In the genomic region with DNA sequence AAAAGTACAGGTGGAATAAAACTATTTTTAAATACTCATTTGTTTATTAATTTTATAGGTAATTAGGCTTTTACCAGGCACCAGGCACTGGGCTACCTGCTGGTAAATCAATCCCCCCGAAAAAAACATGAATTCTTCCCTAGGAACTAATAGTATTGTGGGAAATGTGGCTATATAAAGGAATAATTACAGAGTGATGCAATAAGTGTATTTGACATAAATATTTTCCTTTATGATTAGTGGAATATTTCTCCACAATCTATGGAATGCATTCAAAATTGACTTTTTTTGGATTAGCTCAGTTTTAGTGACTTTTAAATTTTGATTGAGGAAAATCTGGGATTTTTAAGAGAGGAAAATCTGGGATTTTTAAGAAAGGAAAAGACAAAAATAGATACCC, we compare ENCODE assay signal across 11 cellular contexts.
DNase-seq lines count a peak whose midpoint lies in the region; ATAC-seq and TF ChIP-seq lines count a peak whose summit lies in the region.
"Had no signal": no experiment of that assay in that cellular context is flagged by ENCODE, and none has a peak within 500 bp of the region (broad histone marks: within the 10 kb centered on the region; RNA-seq: fewer than 3 reads in every experiment).

No MANE protein-coding gene starts in this region.

- H3K9ac ChIP-seq in GM23248 (no peak overlapping the region), MM.1S (ENCODE audit: low read length) (no peak overlapping the region), SK-N-MC (ENCODE audit: insufficient read length) (peak overlapping the region; percentile 66), endodermal cell (ENCODE audit: extremely low read depth, low read length, poor library complexity, severe bottlenecking) (no peak overlapping the region)
- H3K9ac ChIP-seq: BLaER1 had no signal

- H2AFZ ChIP-seq in GM23248 (peak overlapping the region; percentile 9; the same call in 1 of the 2 replicates), MM.1S (ENCODE audit: low read length) (no peak overlapping the region)

- H3K4me2 ChIP-seq in GM23248 (ENCODE audit: unreplicated experiment) (no peak overlapping the region), MM.1S (ENCODE audit: low read depth, low read length) (peak overlapping the region; percentile 71; the same call in 1 of the 2 replicates)

- no peak for ATAC-seq in stimulated activated effector memory CD8-positive, alpha-beta T cell treated with anti-CD3 and anti-CD28 coated beads, Interleukin-12 subunit alpha, Interleukin-12 subunit beta, amount 100 ng/mL, for 72 hours
- ATAC-seq: GM12878 had no signal

- in situ Hi-C loops in GM23248 (cut with MboI): loop anchor here (10.0 kb wide), 2 partner anchors 127 to 727 kb away; no protein-coding TSS in a partner anchor

- H3K27ac Mint-ChIP-seq in stimulated activated effector memory CD8-positive, alpha-beta T cell treated with anti-CD3 and anti-CD28 coated beads, Interleukin-12 subunit alpha, Interleukin-12 subunit beta, amount 100 ng/mL, for 72 hours: peak overlapping the region; percentile 90
- H3K27ac Mint-ChIP-seq in HFFc6 (no peak overlapping the region), endodermal cell (no peak overlapping the region)

- H3K9me3 ChIP-seq in GM23248 (ENCODE audit: low read depth) (no peaks in the 10 kb centered on the region), MM.1S (replicated peaks; ENCODE audit: insufficient read depth, low read length) (no peaks in the 10 kb centered on the region), SK-N-MC (ENCODE audit: low read depth, low read length) (no peaks in the 10 kb centered on the region), endodermal cell (ENCODE audit: control insufficient read depth, low read length) (no peaks in the 10 kb centered on the region)
- H3K9me3 ChIP-seq: BLaER1 had no signal

- H3K4me3 ChIP-seq in GM23248 (no peak overlapping the region), MM.1S (ENCODE audit: low read length) (no peak overlapping the region), SK-N-MC (peak overlapping the region; percentile 31), endodermal cell (ENCODE audit: low read length) (no peak overlapping the region)
- H3K4me3 ChIP-seq: BLaER1, GM12878 had no signal

- no peaks in the 10 kb centered on the region for H3K4me1 ChIP-seq in GM23248 (ENCODE audit: insufficient read depth)
- peaks cover 12% of the 10 kb centered on the region for H3K4me1 ChIP-seq in MM.1S (ENCODE audit: low read length)
- H3K4me1 ChIP-seq in endodermal cell (ENCODE audit: control insufficient read depth, insufficient read depth, low read length): peaks cover 3% of the 10 kb centered on the region

- H3K9me2 ChIP-seq in GM23248 (ENCODE audit: insufficient read depth) (no peaks in the 10 kb centered on the region), MM.1S (replicated peaks; ENCODE audit: insufficient read depth, low read length) (no peaks in the 10 kb centered on the region)

- H3K27ac ChIP-seq in GM23248 (no peak overlapping the region), MM.1S (ENCODE audit: low read length) (no peak overlapping the region), SK-N-MC (peak overlapping the region; percentile 77), endodermal cell (ENCODE audit: low read depth, low read length) (no peak overlapping the region)
- H3K27ac ChIP-seq: BLaER1 had no signal

- 85 to 90% methylated on average over 1 of the region's 1 CpG for WGBS in GM23248 (ENCODE audit: low coverage in 1 of 2, low lambda C conversion rate in 2 of 2, missing lambda C conversion rate in 2 of 2), 2 experiments
- 92 to 100% methylated on average over 1 of the region's 1 CpG for WGBS in endodermal cell (ENCODE audit: insufficient coverage in 1 of 2, insufficient read length in 1 of 2), 2 experiments

- H3K36me3 Mint-ChIP-seq in stimulated activated effector memory CD8-positive, alpha-beta T cell treated with anti-CD3 and anti-CD28 coated beads, Interleukin-12 subunit alpha, Interleukin-12 subunit beta, amount 100 ng/mL, for 72 hours: no peaks in the 10 kb centered on the region
- H3K36me3 Mint-ChIP-seq in HFFc6 (ENCODE audit: low read depth) (no peaks in the 10 kb centered on the region), endodermal cell (ENCODE audit: low read depth) (no peaks in the 10 kb centered on the region)
- H3K36me3 Mint-ChIP-seq: IgD-negative memory B cell had no signal

- H3K27me3 Mint-ChIP-seq in HFFc6 (ENCODE audit: insufficient read depth) (peaks cover 5% of the 10 kb centered on the region; the same call in 1 of the 2 replicates), endodermal cell (ENCODE audit: insufficient read depth) (no peaks in the 10 kb centered on the region)

- H3K36me3 ChIP-seq in GM23248 (ENCODE audit: low read depth) (no peaks in the 10 kb centered on the region), MM.1S (replicated peaks; ENCODE audit: insufficient read depth, low read length) (no peaks in the 10 kb centered on the region), SK-N-MC (ENCODE audit: insufficient read depth, low read length) (no peaks in the 10 kb centered on the region), endodermal cell (ENCODE audit: control insufficient read depth, insufficient read depth, low read length) (no peaks in the 10 kb centered on the region)

- H4K20me1 ChIP-seq in GM23248 (ENCODE audit: insufficient read depth): no peaks in the 10 kb centered on the region
- H4K20me1 ChIP-seq in MM.1S (ENCODE audit: insufficient read depth, low read length): no peaks in the 10 kb centered on the region

- DNase-seq in GM23248 (no peak), MM.1S (no peak), SK-N-MC (ENCODE audit: low read depth, low spot score) (no peak), HFFc6 (no peak), endodermal cell (no peak)
- no peak for DNase-seq in stimulated activated effector memory CD8-positive, alpha-beta T cell treated with anti-CD3 and anti-CD28 coated beads, Interleukin-12 subunit alpha, Interleukin-12 subunit beta, amount 100 ng/mL, for 72 hours (ENCODE audit: low spot score in 2 of 2)
- DNase-seq: DMS79, H7 had no signal

- peaks cover 41% of the 10 kb centered on the region for H3K4me1 Mint-ChIP-seq in stimulated activated effector memory CD8-positive, alpha-beta T cell treated with anti-CD3 and anti-CD28 coated beads, Interleukin-12 subunit alpha, Interleukin-12 subunit beta, amount 100 ng/mL, for 72 hours
- no peaks in the 10 kb centered on the region for H3K4me1 Mint-ChIP-seq in HFFc6 (ENCODE audit: low read depth)
- H3K4me1 Mint-ChIP-seq in endodermal cell: peaks cover 12% of the 10 kb centered on the region

- H3K79me2 ChIP-seq in GM23248 (ENCODE audit: insufficient read depth): no peaks in the 10 kb centered on the region
- no peaks in the 10 kb centered on the region for H3K79me2 ChIP-seq in MM.1S (ENCODE audit: low read length)

- no peaks in the 10 kb centered on the region for H3K9me3 Mint-ChIP-seq in stimulated activated effector memory CD8-positive, alpha-beta T cell treated with anti-CD3 and anti-CD28 coated beads, Interleukin-12 subunit alpha, Interleukin-12 subunit beta, amount 100 ng/mL, for 72 hours
- H3K9me3 Mint-ChIP-seq in HFFc6: no peaks in the 10 kb centered on the region
- H3K9me3 Mint-ChIP-seq in endodermal cell: no peaks in the 10 kb centered on the region
- H3K9me3 Mint-ChIP-seq: IgD-negative memory B cell had no signal

- TF ChIP-seq CTCF in MM.1S (IDR thresholded peaks at IDR 0.05; ENCODE audit: low read length) (no peak), HFFc6 (IDR thresholded peaks at IDR 0.05) (no peak), endodermal cell (conservative IDR thresholded peaks at IDR 0.05) (no peak)

- peak overlapping the region; percentile 22 for H3K4me3 Mint-ChIP-seq in stimulated activated effector memory CD8-positive, alpha-beta T cell treated with anti-CD3 and anti-CD28 coated beads, Interleukin-12 subunit alpha, Interleukin-12 subunit beta, amount 100 ng/mL, for 72 hours
- H3K4me3 Mint-ChIP-seq in HFFc6 (no peak overlapping the region), endodermal cell (no peak overlapping the region)
- H3K4me3 Mint-ChIP-seq: IgD-negative memory B cell had no signal

- H3K27me3 ChIP-seq in GM23248 (replicated peaks; ENCODE audit: insufficient read depth) (no peaks in the 10 kb centered on the region), MM.1S (replicated peaks; ENCODE audit: insufficient read depth, low read length) (no peaks in the 10 kb centered on the region), endodermal cell (ENCODE audit: control insufficient read depth, insufficient read depth, low read length, poor library complexity, severe bottlenecking) (no peaks in the 10 kb centered on the region)
- H3K27me3 ChIP-seq: BLaER1 had no signal

- no peaks in the 10 kb centered on the region for H3F3A ChIP-seq in GM23248 (ENCODE audit: insufficient read depth)
- H3F3A ChIP-seq in MM.1S (ENCODE audit: insufficient read depth, low read length): 0 out of 2 replicates have a peak, but pooled peaks cover 4% of the 10 kb centered on the region
